Comparison of ENCODE assay signal across 27 cellular contexts in the genomic region with DNA sequence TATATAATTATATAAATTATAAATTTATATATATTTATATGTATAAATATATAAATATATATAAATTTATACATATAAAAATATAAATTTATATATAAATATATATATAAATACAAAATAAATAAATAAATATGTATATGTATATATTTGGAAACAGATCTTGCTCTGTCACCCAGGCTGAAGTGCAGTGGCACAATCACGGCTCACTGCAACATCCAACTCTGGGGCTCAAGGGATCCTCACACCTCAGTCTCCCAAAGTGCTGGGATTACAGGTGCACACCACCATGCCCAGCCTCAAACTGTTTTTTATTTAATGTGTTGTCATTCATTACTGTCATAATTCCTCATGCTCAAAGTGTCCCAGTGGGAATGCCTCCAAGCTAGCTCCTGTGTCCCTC.
"Had no signal": no experiment of that assay in that cellular context is flagged by ENCODE, and none has a peak within 500 bp of the region (broad histone marks: within the 10 kb centered on the region; RNA-seq: fewer than 3 reads in every experiment).

No MANE protein-coding gene starts in this region.

- DNase-seq: effector CD8-positive, alpha-beta T cell; endodermal cell; foreskin keratinocyte; heart left ventricle; kidney; mesenchymal stem cell; midbrain; naive thymus-derived CD4-positive, alpha-beta T cell; right lobe of liver; small intestine; stimulated activated CD4-positive, alpha-beta T cell treated with anti-CD3 and anti-CD28 coated beads, Interleukin-15, amount 100 ng/mL, for 24 hours; stimulated activated CD4-positive, alpha-beta T cell treated with anti-CD3 and anti-CD28 coated beads, Interleukin-2, amount 100 ng/mL, for 48 hours; stimulated activated naive B cell treated with anti-CD40 and anti-IgM and Interleukin-4, amounts not matched to agents 10 μg/mL and 1 μg/mL and 100 μg/mL, for 72 hours; upper lobe of left lung had no signal

- H3K4me1 Mint-ChIP-seq: endodermal cell; naive thymus-derived CD4-positive, alpha-beta T cell; nephron had no signal

- H3K27ac Mint-ChIP-seq: dendritic cell treated with granulocyte-macrophage colony-stimulating factor and Interleukin-4, amounts not matched to agents 40 ng/mL and 50 ng/mL, for 4 days; endodermal cell; naive thymus-derived CD4-positive, alpha-beta T cell; nephron; neural progenitor cell; progenitor cell of endocrine pancreas; stimulated activated naive B cell treated with anti-CD40 and anti-IgM and Interleukin-4, amounts not matched to agents 10 μg/mL and 1 μg/mL and 100 μg/mL, for 72 hours; stimulated activated naive CD8-positive, alpha-beta T cell treated with anti-CD3 and anti-CD28 coated beads, Interleukin-15, Interleukin-2, amounts not matched to agents 100 ng/mL and 50 ng/mL, for 24 hours had no signal

- H3K36me3 ChIP-seq: gastroesophageal sphincter, heart left ventricle, neural progenitor cell, right lobe of liver, thoracic aorta, tibial nerve, upper lobe of left lung had no signal

- H3K4me2 ChIP-seq: hepatocyte, neural progenitor cell had no signal

- H3K9me3 Mint-ChIP-seq: dendritic cell treated with granulocyte-macrophage colony-stimulating factor and Interleukin-4, amounts not matched to agents 40 ng/mL and 50 ng/mL, for 4 days; endodermal cell; nephron; neural progenitor cell; stimulated activated naive CD8-positive, alpha-beta T cell treated with anti-CD3 and anti-CD28 coated beads, Interleukin-15, Interleukin-2, amounts not matched to agents 100 ng/mL and 50 ng/mL, for 24 hours had no signal

- H3K4me1 ChIP-seq: foreskin keratinocyte, gastroesophageal sphincter, heart left ventricle, neural progenitor cell, parathyroid adenoma, right lobe of liver, tibial nerve, upper lobe of left lung had no signal

- H3K4me3 ChIP-seq: gastroesophageal sphincter, heart left ventricle, hepatocyte, neural progenitor cell, right lobe of liver, thoracic aorta, tibial nerve, upper lobe of left lung had no signal

- H3K4me3 Mint-ChIP-seq: dendritic cell treated with granulocyte-macrophage colony-stimulating factor and Interleukin-4, amounts not matched to agents 40 ng/mL and 50 ng/mL, for 4 days; endodermal cell; naive thymus-derived CD4-positive, alpha-beta T cell; nephron; neural progenitor cell; stimulated activated naive B cell treated with anti-CD40 and anti-IgM and Interleukin-4, amounts not matched to agents 10 μg/mL and 1 μg/mL and 100 μg/mL, for 72 hours; stimulated activated naive CD8-positive, alpha-beta T cell treated with anti-CD3 and anti-CD28 coated beads, Interleukin-15, Interleukin-2, amounts not matched to agents 100 ng/mL and 50 ng/mL, for 24 hours had no signal

- H3K27me3 ChIP-seq: foreskin keratinocyte, heart left ventricle, hepatocyte, neural progenitor cell, right lobe of liver, tibial nerve, upper lobe of left lung had no signal

- H2AFZ ChIP-seq: hepatocyte, neural progenitor cell, parathyroid adenoma had no signal

- H3K79me2 ChIP-seq: hepatocyte, parathyroid adenoma had no signal

- H3K27ac ChIP-seq: epithelial cell of prostate, foreskin keratinocyte, gastroesophageal sphincter, heart left ventricle, hepatocyte, neural progenitor cell, parathyroid adenoma, right lobe of liver, thoracic aorta, tibial nerve, upper lobe of left lung had no signal

- H3K27me3 Mint-ChIP-seq: progenitor cell of endocrine pancreas had no signal

- ATAC-seq: esophagus mucosa; foreskin keratinocyte; gastroesophageal sphincter; heart left ventricle; left lobe of liver; naive thymus-derived CD4-positive, alpha-beta T cell; right lobe of liver; stimulated activated naive B cell treated with anti-CD40 and anti-IgM and Interleukin-4, amounts not matched to agents 10 μg/mL and 1 μg/mL and 100 μg/mL, for 72 hours had no signal

- H3K36me3 Mint-ChIP-seq: neural progenitor cell; stimulated activated naive B cell treated with anti-CD40 and anti-IgM and Interleukin-4, amounts not matched to agents 10 μg/mL and 1 μg/mL and 100 μg/mL, for 72 hours had no signal
